16 cellular contexts compared by ENCODE assay signal in the genomic region with DNA sequence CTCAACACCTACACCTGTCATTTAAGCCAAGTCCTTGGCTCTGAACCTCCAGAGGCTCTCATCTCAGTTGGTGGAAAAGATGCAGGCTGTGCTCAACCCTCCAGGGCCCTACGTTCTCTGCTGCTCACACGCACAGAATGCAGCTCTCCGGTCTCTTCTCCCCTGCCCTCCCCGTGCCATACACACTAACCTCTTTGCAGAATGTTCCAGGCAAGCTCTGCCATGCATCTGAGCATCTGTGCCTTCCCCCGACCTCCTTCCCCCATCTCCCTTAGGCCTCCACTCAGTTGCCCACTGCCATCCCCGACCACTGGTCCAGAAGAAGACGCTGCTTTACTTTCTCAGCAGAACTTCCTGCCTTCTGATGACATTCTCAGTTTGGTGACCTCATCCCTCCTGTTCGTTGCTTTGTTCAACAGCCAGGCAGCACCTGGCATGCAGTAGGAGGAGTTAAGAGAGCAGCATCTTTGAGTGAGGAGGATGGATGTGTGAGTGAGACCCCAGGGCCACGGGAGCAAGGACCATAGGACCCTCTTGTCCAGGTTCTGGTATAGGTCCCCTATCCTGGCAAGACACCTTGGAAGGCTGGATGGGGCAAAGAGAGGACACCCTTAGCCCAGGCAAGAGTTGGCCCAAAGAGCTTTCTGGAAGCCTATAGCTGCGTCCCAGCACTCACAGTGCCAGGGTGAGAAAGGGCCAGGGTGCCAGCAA.
A peak's percentile ranks its signal among the peaks of the same experiment; 100 is the strongest.
DNase-seq lines count a peak whose midpoint lies in the region; TF ChIP-seq lines count a peak whose summit lies in the region.
"Had no signal": no experiment of that assay in that cellular context is flagged by ENCODE, and none has a peak within 500 bp of the region (broad histone marks: within the 10 kb centered on the region; RNA-seq: fewer than 3 reads in every experiment).

No MANE protein-coding gene starts in this region.

- no TSS peak for BruUV-seq in mammary epithelial cell (replicated peaks; lab: Mats Ljungman, UMichigan)
- BruUV-seq in PC-9 (replicated peaks; lab: Mats Ljungman, UMichigan), result no TSS peak

- H3K4me1 ChIP-seq in breast epithelium (no peaks in the 10 kb centered on the region), mammary epithelial cell (ENCODE audit: insufficient read depth, low read length) (no peaks in the 10 kb centered on the region), PC-9 (replicated peaks; ENCODE audit: insufficient read depth) (no peaks in the 10 kb centered on the region)
- H3K4me1 ChIP-seq: Peyer's patch, SJSA1 had no signal

- H3K9me3 Mint-ChIP-seq in type B pancreatic cell, result no peaks in the 10 kb centered on the region
- H3K9me3 Mint-ChIP-seq: CD4-positive, CD25-positive, alpha-beta regulatory T cell had no signal

- H3K27me3 Mint-ChIP-seq in type B pancreatic cell, result peaks cover 22% of the 10 kb centered on the region
- H3K27me3 Mint-ChIP-seq: CD4-positive, CD25-positive, alpha-beta regulatory T cell had no signal

- H2AFZ ChIP-seq in mammary epithelial cell (ENCODE audit: low read depth, low read length) (no peak overlapping the region), PC-9 (no peak overlapping the region)

- POLR2A ChIA-PET in PC-9 (lab: Charles Lee; ENCODE audit: unreplicated experiment), result no interaction called here

- H3K27me3 ChIP-seq in breast epithelium (peaks cover 0 to 27% of the 10 kb centered on the region in 2 donors), mammary epithelial cell (ENCODE audit: insufficient read depth, low read length) (no peaks in the 10 kb centered on the region), PC-9 (ENCODE audit: insufficient read depth, low read depth) (peaks cover 65% of the 10 kb centered on the region)
- H3K27me3 ChIP-seq: Peyer's patch, SJSA1 had no signal

- H3K27ac Mint-ChIP-seq in type B pancreatic cell, result peak overlapping the region; percentile 46

- intact Hi-C loops in breast epithelium (cut with DNase I; ENCODE audit: low total_unique reads), result no loop called here
- intact Hi-C loops in mammary epithelial cell (cut with micrococcal nuclease), result no loop called here
- intact Hi-C loops in PC-9 (cut with micrococcal nuclease; ENCODE audit: unreplicated experiment), result no loop called here

- in situ Hi-C loops in mammary epithelial cell (cut with MboI; ENCODE audit: low sequenced_read_pairs in 2 of 2), result no loop called here

- CTCF ChIA-PET in mammary epithelial cell (lab: Charles Lee; ENCODE audit: low non-redundant PET), result no interaction called here
- CTCF ChIA-PET in PC-9 (lab: Charles Lee), result no interaction called here

- no peak overlapping the region for H3K27ac ChIP-seq in breast epithelium
- H3K27ac ChIP-seq in mammary epithelial cell (ENCODE audit: insufficient read depth, low read depth, low read length), result no peak overlapping the region
- H3K27ac ChIP-seq in PC-9, result no peak overlapping the region
- H3K27ac ChIP-seq: Peyer's patch, SJSA1 had no signal

- H3K4me3 ChIP-seq in breast epithelium, result no peak overlapping the region
- no peak overlapping the region for H3K4me3 ChIP-seq in mammary epithelial cell (replicated peaks in 1 of 3; ENCODE audit: insufficient read depth in 1 of 3, low read depth in 2 of 3, low read length in 3 of 3)
- H3K4me3 ChIP-seq in PC-9, result no peak overlapping the region
- H3K4me3 ChIP-seq: Peyer's patch, SJSA1 had no signal

- peak; percentile 2 to 5 for DNase-seq in breast epithelium (ENCODE audit: low spot score in 2 of 2)
- DNase-seq in mammary epithelial cell, result no peak
- DNase-seq in NCI-H345 (lab: John Stamatoyannopoulos, UW), result peak; percentile 32
- DNase-seq in ecto neural progenitor cell (ENCODE audit: low spot score), result peak; percentile 29
- DNase-seq in type B pancreatic cell (ENCODE audit: extremely low spot score, unreplicated experiment), result peak; percentile 20
- DNase-seq in PC-9, result no peak
- no peak for DNase-seq in erythroblast (lab: John Stamatoyannopoulos, UW)
- DNase-seq: ACHN; Calu3; CD4-positive, CD25-positive, alpha-beta regulatory T cell; GF-D8; MV-4-11; NCI-H187; Peyer's patch; SW 1271 had no signal

- WGBS in mammary epithelial cell (ENCODE audit: low coverage, missing lambda C conversion rate), result 36% methylated on average over 9 of the region's 10 CpGs

- TF ChIP-seq CTCF in breast epithelium (IDR thresholded peaks at IDR 0.05), result no peak
- no peak for TF ChIP-seq CTCF in mammary epithelial cell (conservative IDR thresholded peaks at IDR 0.05 in 1 of 2, IDR thresholded peaks at IDR 0.05 in 1 of 2; ENCODE audit: extremely low read depth in 1 of 2, insufficient read depth in 1 of 2, low read depth in 1 of 2, low read length in 2 of 2)
- TF ChIP-seq CTCF in type B pancreatic cell (conservative IDR thresholded peaks at IDR 0.05), result no peak
- TF ChIP-seq CTCF in PC-9 (conservative IDR thresholded peaks at IDR 0.05), result no peak

- no peaks in the 10 kb centered on the region for H3K36me3 Mint-ChIP-seq in type B pancreatic cell
- H3K36me3 Mint-ChIP-seq: CD4-positive, CD25-positive, alpha-beta regulatory T cell had no signal

- H3F3A ChIP-seq in PC-9 (ENCODE audit: insufficient read depth, low read depth), result no peaks in the 10 kb centered on the region

- no peaks in the 10 kb centered on the region for H3K36me3 ChIP-seq in breast epithelium
- H3K36me3 ChIP-seq in mammary epithelial cell (ENCODE audit: insufficient read depth, low read length), result no peaks in the 10 kb centered on the region
- no peaks in the 10 kb centered on the region for H3K36me3 ChIP-seq in PC-9 (ENCODE audit: low read depth)
- H3K36me3 ChIP-seq: Peyer's patch, SJSA1 had no signal

- TF ChIP-seq POLR2A in breast epithelium (IDR thresholded peaks at IDR 0.05) (no peak), erythroblast (IDR thresholded peaks at IDR 0.05; ENCODE audit: low read length) (no peak)

- H3K9me3 ChIP-seq in breast epithelium, result peaks cover 0 to 4% of the 10 kb centered on the region in 2 donors
- H3K9me3 ChIP-seq in mammary epithelial cell (replicated peaks; ENCODE audit: insufficient read depth, low read length), result peaks cover 48% of the 10 kb centered on the region
- no peaks in the 10 kb centered on the region for H3K9me3 ChIP-seq in PC-9 (ENCODE audit: insufficient read depth, low read depth)
- H3K9me3 ChIP-seq: Peyer's patch had no signal

- H3K9me2 ChIP-seq in PC-9 (ENCODE audit: insufficient read depth), result no peaks in the 10 kb centered on the region

- no peak overlapping the region for H3K4me3 Mint-ChIP-seq in type B pancreatic cell
- H3K4me3 Mint-ChIP-seq: CD4-positive, CD25-positive, alpha-beta regulatory T cell had no signal

- no peaks in the 10 kb centered on the region for H3K79me2 ChIP-seq in mammary epithelial cell (ENCODE audit: insufficient read depth, low read length)
- H3K79me2 ChIP-seq in PC-9 (ENCODE audit: low read depth), result no peaks in the 10 kb centered on the region

- no peaks in the 10 kb centered on the region for H3K4me1 Mint-ChIP-seq in type B pancreatic cell (ENCODE audit: unreplicated experiment)
- H3K4me1 Mint-ChIP-seq: CD4-positive, CD25-positive, alpha-beta regulatory T cell had no signal

- dilution Hi-C loops in mammary epithelial cell (cut with HindIII; ENCODE audit: low sequenced_read_pairs), result no loop called here

- no peak overlapping the region for H3K9ac ChIP-seq in mammary epithelial cell (ENCODE audit: insufficient read depth, low read length)

- H3K4me2 ChIP-seq in mammary epithelial cell (ENCODE audit: insufficient read depth, low read depth, low read length) (no peak overlapping the region), PC-9 (no peak overlapping the region)

- H4K20me1 ChIP-seq in mammary epithelial cell (ENCODE audit: insufficient read depth, low read length) (no peaks in the 10 kb centered on the region), PC-9 (ENCODE audit: insufficient read depth) (peaks cover 3% of the 10 kb centered on the region; the same call in 1 of the 2 replicates)

Comparison
In these comparisons a context has a peak if more than half of its experiments do, and no peak if none do; other contexts are left out.
1. DNase-seq: peak in breast epithelium (2 of 2), NCI-H345 (single experiment), ecto neural progenitor cell (single experiment) and type B pancreatic cell (single experiment); none in mammary epithelial cell (single experiment), PC-9 (0 of 2) and erythroblast (0 of 2).